Comparison of ENCODE assay signal across 9 cellular contexts in the genomic region with DNA sequence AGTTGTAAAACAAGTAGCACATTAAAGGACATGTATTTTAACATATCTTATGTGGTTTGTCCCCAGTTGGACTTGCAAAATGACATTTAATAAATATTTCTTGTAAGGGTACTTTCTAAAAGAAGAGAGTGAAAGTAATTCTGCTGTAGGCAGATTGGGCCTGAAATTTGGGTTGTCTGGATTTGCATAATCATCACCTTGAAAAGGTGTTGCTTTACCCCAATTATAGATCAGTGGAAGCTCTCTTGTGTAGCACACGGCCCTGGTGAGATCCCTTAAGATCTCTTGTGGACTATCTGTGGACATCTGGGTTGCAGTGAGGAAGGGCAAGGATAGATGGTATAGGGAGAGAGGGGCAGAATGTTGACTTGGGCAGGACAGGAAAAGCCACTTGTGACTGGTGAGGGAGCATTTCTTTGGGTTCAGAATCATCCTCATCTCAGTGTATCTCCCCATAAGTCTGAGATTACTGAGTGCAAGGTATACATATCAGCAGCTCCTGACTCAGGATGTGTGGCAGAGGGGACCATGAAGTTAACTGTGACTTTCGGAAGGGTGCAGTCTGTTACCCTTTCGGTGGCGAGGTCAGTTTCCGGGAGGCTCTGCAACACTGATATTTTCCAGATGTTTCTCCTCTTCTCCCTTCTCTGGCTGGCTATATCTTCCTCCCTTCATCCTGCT. TPM values are rescaled to one million over a fixed set of nuclear protein-coding genes. Genes with fewer than 3 reads are reported as not detected.
A peak's percentile ranks its signal among the peaks of the same experiment; 100 is the strongest.
DNase-seq lines count a peak whose midpoint lies in the region; ATAC-seq and TF ChIP-seq lines count a peak whose summit lies in the region.
"Had no signal": no experiment of that assay in that cellular context is flagged by ENCODE, and none has a peak within 500 bp of the region (broad histone marks: within the 10 kb centered on the region; RNA-seq: fewer than 3 reads in every experiment).

No MANE protein-coding gene starts in this region.

- CTCF ChIA-PET in A673 (lab: Charles Lee): no interaction called here

- peaks cover 16% of the 10 kb centered on the region for H3K27me3 Mint-ChIP-seq in neural progenitor cell (ENCODE audit: insufficient read depth, low read depth)

- BruUV-seq in A673 (replicated peaks; lab: Mats Ljungman, UMichigan): no TSS peak

- no peak overlapping the region for H3K27ac Mint-ChIP-seq in neural progenitor cell

- peaks cover 32% of the 10 kb centered on the region for H4K20me1 ChIP-seq in neural progenitor cell (ENCODE audit: low read depth)

- H3F3A ChIP-seq in neural progenitor cell (ENCODE audit: low read depth): peaks cover 22% of the 10 kb centered on the region

- H3K9me3 ChIP-seq in muscle layer of duodenum (ENCODE audit: control insufficient read depth in 1 of 2, low read length in 2 of 2) (no peaks in the 10 kb centered on the region), neural progenitor cell (ENCODE audit: low read depth) (no peaks in the 10 kb centered on the region), A673 (ENCODE audit: low read depth, low read length, poor library complexity, severe bottlenecking) (no peaks in the 10 kb centered on the region)
- H3K9me3 ChIP-seq: prostate gland had no signal

- no peak overlapping the region for H3K4me2 ChIP-seq in neural progenitor cell

- H3K27me3 ChIP-seq in muscle layer of duodenum (ENCODE audit: low read depth, low read length) (no peaks in the 10 kb centered on the region), neural progenitor cell (peaks cover 43% of the 10 kb centered on the region), A673 (replicated peaks; ENCODE audit: insufficient read depth, low read depth, low read length, poor library complexity) (no peaks in the 10 kb centered on the region)

- intact Hi-C loops in A673 (cut with micrococcal nuclease; ENCODE audit: unreplicated experiment): no loop called here

- H3K27ac ChIP-seq in muscle layer of duodenum (ENCODE audit: low read length) (peak overlapping the region; percentile 9), neural progenitor cell (no peak overlapping the region), substantia nigra (ENCODE audit: low read depth, low read length, poor library complexity, severe bottlenecking) (no peak overlapping the region), A673 (ENCODE audit: low read depth, low read length, poor library complexity, severe bottlenecking) (no peak overlapping the region)
- H3K27ac ChIP-seq: prostate gland had no signal

- H3K36me3 Mint-ChIP-seq in neural progenitor cell: no peaks in the 10 kb centered on the region

- H3K4me3 ChIP-seq in muscle layer of duodenum (ENCODE audit: low read depth in 1 of 2, low read length in 2 of 2) (no peak overlapping the region), neural progenitor cell (no peak overlapping the region), A673 (ENCODE audit: low read depth, low read length, poor library complexity, severe bottlenecking) (no peak overlapping the region)
- H3K4me3 ChIP-seq: prostate gland had no signal

- TF ChIP-seq CTCF in neural progenitor cell (IDR thresholded peaks at IDR 0.05) (no peak), A673 (conservative IDR thresholded peaks at IDR 0.05; ENCODE audit: low read depth, low read length) (no peak)

- H3K4me1 Mint-ChIP-seq in neural progenitor cell: peaks cover 20% of the 10 kb centered on the region

- H3K4me1 ChIP-seq in muscle layer of duodenum (ENCODE audit: control insufficient read depth in 1 of 2, insufficient read depth in 2 of 2, low read length in 2 of 2): peaks cover 10 to 18% of the 10 kb centered on the region in 2 donors
- H3K4me1 ChIP-seq in neural progenitor cell: peaks cover 15% of the 10 kb centered on the region
- H3K4me1 ChIP-seq in A673 (ENCODE audit: insufficient read depth, low read length, poor library complexity, severe bottlenecking): peaks cover 28% of the 10 kb centered on the region
- H3K4me1 ChIP-seq: prostate gland had no signal

- H3K9ac ChIP-seq in neural progenitor cell: no peak overlapping the region

- POLR2A ChIA-PET in A673 (lab: Charles Lee; ENCODE audit: low non-redundant PET): no interaction called here

- no peak overlapping the region for H2AFZ ChIP-seq in neural progenitor cell (replicated peaks)

- H3K36me3 ChIP-seq in muscle layer of duodenum (ENCODE audit: control insufficient read depth in 1 of 2, insufficient read depth in 2 of 2, low read length in 2 of 2) (no peaks in the 10 kb centered on the region), neural progenitor cell (no peaks in the 10 kb centered on the region), A673 (ENCODE audit: insufficient read depth, low read length, poor library complexity, severe bottlenecking) (no peaks in the 10 kb centered on the region)
- H3K36me3 ChIP-seq: prostate gland had no signal

- no peak for DNase-seq in neural progenitor cell (ENCODE audit: low spot score)
- DNase-seq in substantia nigra (lab: John Stamatoyannopoulos, UW): no peak
- no peak for DNase-seq in GF-D8 (lab: John Stamatoyannopoulos, UW)
- no peak for DNase-seq in A673 (ENCODE audit: low spot score)

- ATAC-seq in GM18858 (IDR thresholded peaks at IDR 0.05; ENCODE audit: unreplicated experiment): peak; percentile 64
- peak; percentile 66 for ATAC-seq in GM21717 (IDR thresholded peaks at IDR 0.05; ENCODE audit: unreplicated experiment)
- ATAC-seq in HG03571 (IDR thresholded peaks at IDR 0.05; ENCODE audit: unreplicated experiment): peak; percentile 59

- no peak overlapping the region for H3K4me3 Mint-ChIP-seq in neural progenitor cell

- H3K9me3 Mint-ChIP-seq in neural progenitor cell: no peaks in the 10 kb centered on the region

- no peaks in the 10 kb centered on the region for H3K79me2 ChIP-seq in neural progenitor cell (ENCODE audit: low read depth)

RNA-seq across cellular contexts. Expression of gene TNFAIP8, which starts 2.0 kb away (rescaled TPM):
- total RNA-seq in neural progenitor cell (ENCODE audit: low replicate concordance) (35.6 and 40.6 TPM in 2 replicates), A673 (2021) (6.3 and 6.8 TPM in 2 replicates)
